ENCODE assay signal across 10 cellular contexts in genomic region chr1:226686440-226687436, GRCh38. TPM values are rescaled to one million over a fixed set of nuclear protein-coding genes. Genes with fewer than 3 reads are reported as not detected.
DNase-seq lines count a peak whose midpoint lies in the region; ATAC-seq and TF ChIP-seq lines count a peak whose summit lies in the region.
"Had no signal": no experiment of that assay in that cellular context is flagged by ENCODE, and none has a peak within 500 bp of the region (broad histone marks: within the 10 kb centered on the region; RNA-seq: fewer than 3 reads in every experiment).

No MANE protein-coding gene starts in this region.

- H3K4me1 ChIP-seq in esophagus squamous epithelium = peaks cover 24 to 97% (median 47%) of the 10 kb centered on the region in 3 donors
- H3K4me1 ChIP-seq in HAP-1 = no peaks in the 10 kb centered on the region

- H3K27ac ChIP-seq in esophagus squamous epithelium (peak overlapping the region in 3 of 4 donors; percentile 68 to 87 (median 74)), substantia nigra (ENCODE audit: low read depth, low read length, poor library complexity, severe bottlenecking) (peak overlapping the region; percentile 95)

- H3K27me3 ChIP-seq in esophagus squamous epithelium (no peaks in the 10 kb centered on the region), HAP-1 (ENCODE audit: low read depth) (no peaks in the 10 kb centered on the region)
- H3K27me3 ChIP-seq: MG63 had no signal

- WGBS in esophagus squamous epithelium, 2 donors = 53 to 83% methylated on average over 8 to 9 of the region's 12 CpGs

- no peaks in the 10 kb centered on the region for H3K36me3 ChIP-seq in esophagus squamous epithelium
- H3K36me3 ChIP-seq in HAP-1 (replicated peaks) = no peaks in the 10 kb centered on the region
- H3K36me3 ChIP-seq: MG63 had no signal

- ATAC-seq in T-cell (replicated peaks in 1 of 4) (no peak), GM18868 (IDR thresholded peaks at IDR 0.05; ENCODE audit: unreplicated experiment) (no peak), GM18873 (IDR thresholded peaks at IDR 0.05; ENCODE audit: low FRiP score, unreplicated experiment) (no peak)

- H3K4me1 Mint-ChIP-seq in T-cell = peaks cover 99 to 100% (median 100%) of the 10 kb centered on the region in 3 donors

- H3K27me3 Mint-ChIP-seq in T-cell = no peaks in the 10 kb centered on the region

- no peak for TF ChIP-seq CTCF in esophagus squamous epithelium (IDR thresholded peaks at IDR 0.05)

- H3K9me3 Mint-ChIP-seq in T-cell = no peaks in the 10 kb centered on the region

- no peak overlapping the region for H3K4me3 ChIP-seq in esophagus squamous epithelium
- no peak overlapping the region for H3K4me3 ChIP-seq in HAP-1
- H3K4me3 ChIP-seq: MG63 had no signal

- in situ Hi-C loops in HAP-1 (cut with MboI; ENCODE audit: low sequenced_read_pairs) = no loop called here

- H3K9me3 ChIP-seq in esophagus squamous epithelium (no peaks in the 10 kb centered on the region), HAP-1 (no peaks in the 10 kb centered on the region)
- H3K9me3 ChIP-seq: MG63 had no signal

- H3K4me3 Mint-ChIP-seq in T-cell = peak overlapping the region in 2 of 3 donors; percentile 17 to 67

- peak; percentile 54 for DNase-seq in activated effector memory CD4-positive, alpha-beta T cell treated with anti-CD3 and anti-CD28 coated beads, Interleukin-2, amount 50 U/mL, for 16 hours
- no peak for DNase-seq in activated effector memory CD4-positive, alpha-beta T cell treated with Interleukin-2 at 50 U/mL for 16 hours
- DNase-seq in T-cell (no peak), esophagus squamous epithelium (lab: John Stamatoyannopoulos, UW) (no peak), substantia nigra (lab: John Stamatoyannopoulos, UW) (no peak), HAP-1 (ENCODE audit: low spot score in 2 of 2) (no peak)
- DNase-seq: MG63, T1000 had no signal

- peak overlapping the region; percentile 79 to 93 for H3K27ac Mint-ChIP-seq in T-cell

- no peak for TF ChIP-seq POLR2A in esophagus squamous epithelium (IDR thresholded peaks at IDR 0.05)

- H3K36me3 Mint-ChIP-seq in T-cell = peaks cover 39% of the 10 kb centered on the region

- POLR2A ChIA-PET in T-cell (lab: Charles Lee) = interaction anchor here (0.5 to 1.3 kb wide), 6 partner anchors 8 to 51 kb away, joined by 3 to 6 read pairs (median 4); no protein-coding TSS in a partner anchor

- CTCF ChIA-PET in T-cell (lab: Charles Lee) = interaction anchor here (0.6 to 3.1 kb wide), 25 partner anchors 9 to 161 kb away, joined by 3 to 26 read pairs (median 4); no protein-coding TSS in a partner anchor

- intact Hi-C loops in esophagus squamous epithelium (cut with DNase I) = no loop called here

RNA-seq across cellular contexts. Expression of gene ITPKB, which starts 52.3 kb away (rescaled TPM):
- total RNA-seq in T-cell = 100 to 1,000 TPM; 153 to 351 (median 179) TPM
- 10 to 100 TPM; 10.7 to 22.3 (median 15.9) TPM for total RNA-seq in esophagus squamous epithelium

Comparison
In these comparisons a context has a peak if more than half of its experiments do, and no peak if none do; other contexts are left out.
1. RNA of gene ITPKB, which starts 52.3 kb away (total RNA-seq): 153 to 351 TPM in T-cell; 10.7 to 22.3 TPM in esophagus squamous epithelium; every median in the first group is over 4 times any median in the second.